ENCODE assay signal across 8 cellular contexts in genomic region chr19:7098701-7099596, GRCh38. TPM values are rescaled to one million over a fixed set of nuclear protein-coding genes. Genes with fewer than 3 reads are reported as not detected.
DNase-seq lines count a peak whose midpoint lies in the region; ATAC-seq, FAIRE-seq and TF ChIP-seq lines count a peak whose summit lies in the region.

No MANE protein-coding gene starts in this region.

- no peak for TF ChIP-seq CTCF in adrenal gland (IDR thresholded peaks at IDR 0.05)
- no peak for TF ChIP-seq CTCF in heart left ventricle (IDR thresholded peaks at IDR 0.05)
- TF ChIP-seq CTCF in transverse colon (IDR thresholded peaks at IDR 0.05) = peak in 2 of 5 experiments; percentile 9 to 30

- DNase-seq in GM12892 (ENCODE audit: insufficient read length) = peak; percentile 81
- peak; percentile 90 for DNase-seq in NCI-H1436 (lab: John Stamatoyannopoulos, UW)
- peak; percentile 83 for DNase-seq in T follicular helper cell (ENCODE audit: low read depth)
- peak; percentile 92 to 96 (median 94) for DNase-seq in adrenal gland
- DNase-seq in heart left ventricle = peak; percentile 92 to 96 (median 94)
- DNase-seq in pons (ENCODE audit: low spot score) = peak; percentile 88
- peak; percentile 94 for DNase-seq in transverse colon

- H3K27me3 ChIP-seq in adrenal gland (no peaks in the 10 kb centered on the region), heart left ventricle (no peaks in the 10 kb centered on the region), transverse colon (peaks cover 5% of the 10 kb centered on the region)

- in situ Hi-C loops in transverse colon (cut with MboI; ENCODE audit: low pct_ligation_motif_present in 1 of 4, low pct_unique_long_range_greater_than_20kb in 1 of 4, low sequenced_read_pairs in 3 of 4) = no loop called here

- H3K9me3 ChIP-seq in adrenal gland (replicated peaks in 1 of 3) (no peaks in the 10 kb centered on the region), heart left ventricle (peaks cover 0 to 41% (median 13%) of the 10 kb centered on the region in 12 donors), transverse colon (peaks cover 9 to 20% of the 10 kb centered on the region in 2 donors)

- H3K4me3 ChIP-seq in adrenal gland (peak overlapping the region; percentile 26 to 78 (median 52)), heart left ventricle (peak overlapping the region; percentile 30 to 91 (median 63)), transverse colon (peak overlapping the region; percentile 54 to 77 (median 70))

- ATAC-seq in HG02798 (IDR thresholded peaks at IDR 0.05; ENCODE audit: poor library complexity, unreplicated experiment) = peak; percentile 91
- ATAC-seq in heart left ventricle = peak; percentile 94 to 97 (median 96)

- H3K36me3 ChIP-seq in adrenal gland (replicated peaks in 1 of 2) (no peaks in the 10 kb centered on the region), heart left ventricle (no peaks in the 10 kb centered on the region), transverse colon (no peaks in the 10 kb centered on the region)

- intact Hi-C loops in adrenal gland (cut with DNase I) = no loop called here
- intact Hi-C loops in heart left ventricle (cut with DNase I) = loop anchor here in 1 of 10 donors (1.0 kb wide), 1 partner anchor 30 kb away; the partner anchor contains the start of gene ZNF557
- intact Hi-C loops in transverse colon (cut with DNase I; ENCODE audit: low total_unique reads) = loop anchor here (10.0 kb wide), 1 partner anchor 586 kb away; the partner anchor contains the start of gene TRAPPC5

- TF ChIP-seq EP300 in transverse colon (IDR thresholded peaks at IDR 0.05; ENCODE audit: low read depth) = no peak

- peaks cover 6% of the 10 kb centered on the region in 2 donors for H3K4me1 ChIP-seq in adrenal gland (replicated peaks in 1 of 2)
- peaks cover 0 to 12% (median 4%) of the 10 kb centered on the region in 12 donors for H3K4me1 ChIP-seq in heart left ventricle
- peaks cover 0 to 23% (median 7%) of the 10 kb centered on the region in 4 donors for H3K4me1 ChIP-seq in transverse colon

- peak; percentile 93 for FAIRE-seq in GM12892 (lab: Jason Lieb, UNC)

- WGBS in adrenal gland, 4 donors = 0 to 1% (median 0%) methylated on average over 68 to 78 of the region's 78 CpGs
- 0 to 1% (median 0%) methylated on average over 78 of the region's 78 CpGs for WGBS in heart left ventricle, 4 donors
- 0 to 1% methylated on average over 15 to 61 of the region's 78 CpGs for WGBS in transverse colon (ENCODE audit: low coverage in 1 of 2), 2 donors

- H3K27ac ChIP-seq in adrenal gland (peak overlapping the region; percentile 86 to 95 (median 92)), heart left ventricle (peak overlapping the region; percentile 91 to 98 (median 92)), transverse colon (peak overlapping the region; percentile 90 to 97 (median 95))

- TF ChIP-seq POLR2A in GM12892 (IDR thresholded peaks at IDR 0.05; ENCODE audit: low read depth, low read length) = peak; percentile 79
- TF ChIP-seq POLR2A in adrenal gland (IDR thresholded peaks at IDR 0.05) = peak in 1 of 2 donors; percentile 40
- TF ChIP-seq POLR2A in heart left ventricle (IDR thresholded peaks at IDR 0.05) = peak in 1 of 2 donors; percentile 57
- peak; percentile 57 for TF ChIP-seq POLR2A in transverse colon (IDR thresholded peaks at IDR 0.05)

RNA-seq across cellular contexts. Expression of gene ZNF557, which starts 29.4 kb away (rescaled TPM):
- 4.1 TPM for polyA plus RNA-seq in GM12892 (2012; ENCODE audit: missing spikeins)
- total RNA-seq in adrenal gland = 10 to 100 TPM in 3 of 8 donors, 1 to 10 TPM in 5; 7.7 to 13.7 (median 9.1) TPM
- 1 to 10 TPM; 2.2 to 4.7 (median 4.3) TPM for polyA plus RNA-seq in adrenal gland
- 1 to 10 TPM; 3.1 to 7.1 (median 3.9) TPM for total RNA-seq in heart left ventricle
- 1 to 10 TPM; 1.9 to 2.0 TPM for polyA plus RNA-seq in heart left ventricle
- total RNA-seq in transverse colon = 10 to 100 TPM in 1 of 4 donors, 1 to 10 TPM in 3; 2.0 to 12.5 (median 6.4) TPM

RNA-seq across cellular contexts. Expression of gene MBD3L3, which starts 40.5 kb away (rescaled TPM):
- polyA plus RNA-seq in GM12892 (2012; ENCODE audit: missing spikeins) = not detected
- total RNA-seq in adrenal gland = not detected
- not detected for polyA plus RNA-seq in adrenal gland
- total RNA-seq in heart left ventricle = not detected
- not detected for polyA plus RNA-seq in heart left ventricle
- total RNA-seq in transverse colon = not detected

RNA-seq across cellular contexts. Expression of gene MBD3L2, which starts 49.8 kb away (rescaled TPM):
- polyA plus RNA-seq in GM12892 (2012; ENCODE audit: missing spikeins) = not detected
- total RNA-seq in adrenal gland (not detected), heart left ventricle (not detected), transverse colon (not detected)
- polyA plus RNA-seq in adrenal gland (not detected), heart left ventricle (not detected)

RNA-seq across cellular contexts. Expression of gene MBD3L4, which starts 59.0 kb away (rescaled TPM):
- not detected for polyA plus RNA-seq in GM12892 (2012; ENCODE audit: missing spikeins)
- total RNA-seq in adrenal gland = not detected
- polyA plus RNA-seq in adrenal gland = not detected
- total RNA-seq in heart left ventricle = not detected
- polyA plus RNA-seq in heart left ventricle = not detected
- total RNA-seq in transverse colon = not detected

Comparison
In these comparisons a context has a peak if more than half of its experiments do, and no peak if none do; other contexts are left out.
1. Peak in every context shown above with its lines: DNase-seq, ATAC-seq, H3K4me3 ChIP-seq and H3K27ac ChIP-seq.